8 cellular contexts compared by ENCODE assay signal in genomic region chrX:154444001-154444754, GRCh38. TPM values are rescaled to one million over a fixed set of nuclear protein-coding genes. Genes with fewer than 3 reads are reported as not detected.
DNase-seq lines count a peak whose midpoint lies in the region; ATAC-seq and TF ChIP-seq lines count a peak whose summit lies in the region.

FAM50A (plus strand) TSS chrX:154444141; CDS start chrX:154444236, 95 bp downstream.

- H3K27me3 Mint-ChIP-seq in CD14-positive monocyte (ENCODE audit: low read depth in 3 of 3), result peaks cover 0 to 13% (median 0%) of the 10 kb centered on the region in 3 donors
- H3K27me3 Mint-ChIP-seq in neural progenitor cell (ENCODE audit: insufficient read depth, low read depth), result peaks cover 12% of the 10 kb centered on the region

- no peaks in the 10 kb centered on the region for H3K4me1 ChIP-seq in neural progenitor cell

- H3K4me1 Mint-ChIP-seq in CD14-positive monocyte (peaks cover 10% of the 10 kb centered on the region), neural progenitor cell (peaks cover 6% of the 10 kb centered on the region)

- H3K9ac ChIP-seq in neural progenitor cell, result no peak within 1 kb of the TSS

- H3K4me3 ChIP-seq in foreskin fibroblast (ENCODE audit: low read depth in 1 of 2, low read length in 2 of 2), result peak within 1 kb of the TSS; percentile 60 to 66
- peak within 1 kb of the TSS; percentile 64 for H3K4me3 ChIP-seq in neural progenitor cell

- H3K27me3 ChIP-seq in neural progenitor cell, result no peaks in the 10 kb centered on the region

- no peaks in the 10 kb centered on the region for H3K36me3 ChIP-seq in neural progenitor cell

- H4K20me1 ChIP-seq in neural progenitor cell (ENCODE audit: low read depth), result peaks cover 34% of the 10 kb centered on the region

- H3K79me2 ChIP-seq in neural progenitor cell (ENCODE audit: low read depth), result peaks cover 28% of the 10 kb centered on the region

- TF ChIP-seq CTCF in CD14-positive monocyte (IDR thresholded peaks at IDR 0.05) (no peak), foreskin fibroblast (IDR thresholded peaks at IDR 0.05; ENCODE audit: low read depth, low read length) (no peak), neural progenitor cell (IDR thresholded peaks at IDR 0.05) (no peak)

- no peaks in the 10 kb centered on the region for H3K9me3 ChIP-seq in neural progenitor cell (ENCODE audit: low read depth)

- H3K27ac ChIP-seq in neural progenitor cell (no peak within 1 kb of the TSS), temporal lobe (ENCODE audit: low read depth, low read length) (peak within 1 kb of the TSS; percentile 84)

- peak; percentile 71 for DNase-seq in CD14-positive monocyte (ENCODE audit: low spot score)
- DNase-seq in RKO (ENCODE audit: low spot score), result peak; percentile 61
- DNase-seq in activated gamma-delta T cell treated with anti-CD3 and anti-CD28 coated beads, Interleukin-2, amount 50 U/mL, for 16 hours (ENCODE audit: low read depth), result peak; percentile 49
- DNase-seq in foreskin fibroblast, result peak; percentile 60 to 88
- peak; percentile 86 for DNase-seq in neural progenitor cell (ENCODE audit: low spot score)

- H2AFZ ChIP-seq in neural progenitor cell (replicated peaks), result peak within 1 kb of the TSS; percentile 22

- peaks cover 11% of the 10 kb centered on the region for H3F3A ChIP-seq in neural progenitor cell (ENCODE audit: low read depth)

- peak within 1 kb of the TSS; percentile 86 for H3K4me2 ChIP-seq in neural progenitor cell

- H3K9me3 Mint-ChIP-seq in CD14-positive monocyte (peaks cover 0 to 6% (median 0%) of the 10 kb centered on the region in 7 donors), neural progenitor cell (peaks cover 16% of the 10 kb centered on the region)

- H3K36me3 Mint-ChIP-seq in CD14-positive monocyte (peaks cover 53 to 68% of the 10 kb centered on the region in 2 donors), neural progenitor cell (peaks cover 7% of the 10 kb centered on the region)

- peak within 1 kb of the TSS; percentile 68 to 84 for H3K4me3 Mint-ChIP-seq in CD14-positive monocyte
- peak within 1 kb of the TSS; percentile 83 for H3K4me3 Mint-ChIP-seq in neural progenitor cell

- H3K27ac Mint-ChIP-seq in CD14-positive monocyte (peak within 1 kb of the TSS; percentile 81 to 90 (median 88)), neural progenitor cell (no peak within 1 kb of the TSS)

- ATAC-seq in GM19351 (IDR thresholded peaks at IDR 0.05; ENCODE audit: unreplicated experiment), result peak; percentile 82
- ATAC-seq in HG03565 (IDR thresholded peaks at IDR 0.05; ENCODE audit: unreplicated experiment), result peak; percentile 50

- intact Hi-C loops in CD14-positive monocyte (cut with micrococcal nuclease), result loop anchor here in 1 of 2 donors (5.0 kb wide), 1 partner anchor 33 kb away; the partner anchor contains the start of gene LAGE3

RNA-seq across cellular contexts. Expression of gene FAM50A, which starts in this region (rescaled TPM):
- polyA plus RNA-seq in CD14-positive monocyte, result 10 to 100 TPM; 23.9 to 46.4 TPM
- total RNA-seq in neural progenitor cell (ENCODE audit: low replicate concordance) (30.4 and 36.3 TPM in 2 replicates), temporal lobe (15.5 TPM)
